In the genomic region with DNA sequence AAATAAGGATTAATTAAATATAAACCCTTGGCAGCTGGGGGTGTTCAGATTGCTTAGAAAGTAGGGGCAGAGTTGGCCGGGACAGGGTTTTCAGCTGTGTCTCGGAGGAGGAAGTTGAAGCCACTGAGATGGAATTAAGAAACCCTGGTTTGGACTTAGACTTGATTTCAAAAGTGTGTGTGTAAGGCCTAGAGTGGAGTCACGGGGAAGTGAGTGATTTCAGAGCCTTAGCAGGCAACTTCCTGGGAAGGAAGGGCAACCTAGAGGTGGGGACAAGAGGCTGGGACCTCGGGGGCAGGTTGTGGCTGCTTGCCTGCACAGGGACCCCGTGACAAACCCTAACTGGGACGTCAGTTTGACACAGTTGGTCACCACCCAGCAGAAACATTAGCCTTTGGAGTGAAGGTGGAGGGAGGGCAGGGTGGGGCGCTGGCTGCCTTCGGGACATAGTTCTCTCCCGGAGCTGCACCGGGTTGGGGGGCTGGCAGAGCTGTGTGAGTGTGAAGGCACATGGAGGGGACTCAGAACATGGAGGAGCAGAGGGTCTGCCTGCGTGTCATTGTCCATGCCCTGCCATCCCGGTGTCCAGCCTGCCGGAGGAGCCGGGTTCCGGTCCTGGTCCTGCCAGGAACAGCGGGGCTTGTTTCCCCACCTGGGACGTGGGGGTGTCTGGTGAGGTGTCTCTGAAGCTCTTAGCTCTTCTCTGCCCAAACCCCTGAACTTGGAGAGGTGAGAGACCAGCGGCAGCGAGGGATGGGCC, we compare ENCODE assay signal across 8 cellular contexts. TPM values are rescaled to one million over a fixed set of nuclear protein-coding genes. Genes with fewer than 3 reads are reported as not detected.
DNase-seq lines count a peak whose midpoint lies in the region; ATAC-seq and TF ChIP-seq lines count a peak whose summit lies in the region.

No MANE protein-coding gene starts in this region.

- peak overlapping the region; percentile 90 for H3K4me3 Mint-ChIP-seq in progenitor cell of endocrine pancreas (ENCODE audit: low read depth)

- peak overlapping the region; percentile 79 for H3K27ac ChIP-seq in HL-60 (replicated peaks)
- peak overlapping the region; percentile 97 for H3K27ac ChIP-seq in VCaP

- H3K4me3 ChIP-seq in HL-60 (replicated peaks; ENCODE audit: insufficient read depth, low read length) (peak overlapping the region; percentile 70), foreskin fibroblast (ENCODE audit: low read depth in 1 of 2, low read length in 2 of 2) (peak overlapping the region; percentile 79 to 98)

- no peaks in the 10 kb centered on the region for H3K9me3 Mint-ChIP-seq in progenitor cell of endocrine pancreas (ENCODE audit: low read depth)

- H3K27ac Mint-ChIP-seq in progenitor cell of endocrine pancreas, result peak overlapping the region; percentile 56

- H3K27me3 Mint-ChIP-seq in progenitor cell of endocrine pancreas, result no peaks in the 10 kb centered on the region

- H3K36me3 Mint-ChIP-seq in progenitor cell of endocrine pancreas (ENCODE audit: insufficient read depth), result peaks cover 7% of the 10 kb centered on the region

- H3K27me3 ChIP-seq in HL-60 (ENCODE audit: insufficient read depth, poor library complexity, severe bottlenecking), result no peaks in the 10 kb centered on the region

- peaks cover 30% of the 10 kb centered on the region for H3K4me1 Mint-ChIP-seq in progenitor cell of endocrine pancreas (ENCODE audit: low read depth)

- DNase-seq in HL-60 (ENCODE audit: low read depth in 1 of 2, low spot score in 1 of 2) (peak; percentile 86 to 87), foreskin fibroblast (peak; percentile 76 to 85), progenitor cell of endocrine pancreas (ENCODE audit: low spot score, unreplicated experiment) (no peak), NCI-H2081 (lab: John Stamatoyannopoulos, UW) (no peak), NCI-H1436 (lab: John Stamatoyannopoulos, UW) (no peak)
- no peak for DNase-seq in activated CD4-positive, CD25-positive, alpha-beta regulatory T cell (lab: John Stamatoyannopoulos, UW)

- ATAC-seq in GM21786 (IDR thresholded peaks at IDR 0.05; ENCODE audit: unreplicated experiment), result no peak

- TF ChIP-seq CTCF in HL-60 (IDR thresholded peaks at IDR 0.05; ENCODE audit: insufficient read depth, low read length), result no peak
- TF ChIP-seq CTCF in VCaP (conservative IDR thresholded peaks at IDR 0.05), result no peak
- TF ChIP-seq CTCF in foreskin fibroblast (IDR thresholded peaks at IDR 0.05; ENCODE audit: low read depth, low read length), result no peak
- TF ChIP-seq CTCF in progenitor cell of endocrine pancreas (IDR thresholded peaks at IDR 0.05; ENCODE audit: unreplicated experiment), result no peak

RNA-seq across cellular contexts. Expression of a gene that starts 1.8 kb away (rescaled TPM):
- 124 and 125 TPM in 2 replicates for total RNA-seq in progenitor cell of endocrine pancreas

RNA-seq across cellular contexts. Expression of a gene that starts 31.3 kb away (rescaled TPM):
- total RNA-seq in progenitor cell of endocrine pancreas, result 40.8 and 41.6 TPM in 2 replicates

Comparison
In these comparisons a context has a peak if more than half of its experiments do, and no peak if none do; other contexts are left out.
1. DNase-seq: peak in HL-60 (2 of 2) and foreskin fibroblast (2 of 2); none in progenitor cell of endocrine pancreas (single experiment), NCI-H2081 (0 of 2), activated CD4-positive, CD25-positive, alpha-beta regulatory T cell (0 of 4) and NCI-H1436 (single experiment).